ENCODE assay signal across 15 cellular contexts in the genomic region with DNA sequence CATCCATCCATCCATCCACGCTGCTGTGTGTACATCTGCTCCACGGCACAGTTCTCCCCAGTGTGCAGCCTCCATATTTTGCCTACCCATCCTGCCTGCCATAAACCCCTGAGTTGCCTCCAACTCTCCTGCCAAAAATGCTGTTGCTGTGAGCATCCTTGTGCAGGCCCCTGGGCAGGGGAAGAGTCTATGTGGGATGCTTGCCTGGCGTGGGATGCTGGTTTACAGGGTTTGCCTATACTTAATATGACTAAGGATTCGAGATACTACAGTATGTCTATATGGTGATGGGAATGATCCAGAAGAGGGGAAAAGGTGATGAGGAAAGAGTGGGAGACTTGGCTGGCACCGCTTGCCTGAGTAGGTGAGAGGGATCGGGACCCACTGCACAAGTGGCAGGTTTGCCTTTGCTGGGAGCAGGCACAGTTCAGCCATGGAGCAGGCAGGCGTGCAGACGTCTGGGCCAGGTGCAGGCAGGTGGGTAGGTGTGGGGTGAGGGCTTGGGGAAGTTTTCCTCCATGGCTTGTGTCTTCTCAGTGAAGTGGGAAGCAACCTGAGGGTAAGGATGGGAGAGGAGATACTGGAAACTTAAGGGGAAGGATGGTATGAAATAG.
"Had no signal": no experiment of that assay in that cellular context is flagged by ENCODE, and none has a peak within 500 bp of the region (broad histone marks: within the 10 kb centered on the region; RNA-seq: fewer than 3 reads in every experiment).

No MANE protein-coding gene starts in this region.

- H3K27me3 ChIP-seq: ascending aorta, breast epithelium, esophagus squamous epithelium had no signal

- DNase-seq: activated CD4-positive, alpha-beta memory T cell treated with anti-CD3 and anti-CD28 coated beads for 36 hours; activated CD4-positive, alpha-beta T cell treated with anti-CD3 and anti-CD28 coated beads for 36 hours; activated T-cell treated with anti-CD3 and anti-CD28 coated beads, Interleukin-2, amount 50 U/mL, for 1 hour; cerebellar nuclear complex; effector CD8-positive, alpha-beta T cell; esophagus squamous epithelium; immature natural killer cell; mammary epithelial cell; stimulated activated naive B cell treated with anti-CD40 and anti-IgM and Interleukin-4, amounts not matched to agents 10 μg/mL and 1 μg/mL and 100 μg/mL, for 72 hours had no signal

- H3K4me1 ChIP-seq: ascending aorta, breast epithelium, esophagus squamous epithelium, parathyroid adenoma, spleen had no signal

- H3K9me3 ChIP-seq: ascending aorta, spleen had no signal

- H2AFZ ChIP-seq: parathyroid adenoma had no signal

- ATAC-seq: activated CD4-positive, alpha-beta T cell treated with anti-CD3 and anti-CD28 coated beads for 36 hours; activated T-helper 17 cell treated with anti-CD3 and anti-CD28 coated beads, Interleukin-2, amount 50 U/mL, for 72 hours; stimulated activated naive B cell treated with anti-CD40 and anti-IgM and Interleukin-4, amounts not matched to agents 10 μg/mL and 1 μg/mL and 100 μg/mL, for 72 hours had no signal

- H3K4me3 ChIP-seq: ascending aorta, breast epithelium, esophagus squamous epithelium, SK-N-MC, spleen had no signal

- H3K27ac ChIP-seq: ascending aorta, breast epithelium, esophagus squamous epithelium, parathyroid adenoma, SK-N-MC, spleen had no signal

- H3K9ac ChIP-seq: parathyroid adenoma had no signal

- H3K36me3 ChIP-seq: breast epithelium had no signal
